In the genomic region with DNA sequence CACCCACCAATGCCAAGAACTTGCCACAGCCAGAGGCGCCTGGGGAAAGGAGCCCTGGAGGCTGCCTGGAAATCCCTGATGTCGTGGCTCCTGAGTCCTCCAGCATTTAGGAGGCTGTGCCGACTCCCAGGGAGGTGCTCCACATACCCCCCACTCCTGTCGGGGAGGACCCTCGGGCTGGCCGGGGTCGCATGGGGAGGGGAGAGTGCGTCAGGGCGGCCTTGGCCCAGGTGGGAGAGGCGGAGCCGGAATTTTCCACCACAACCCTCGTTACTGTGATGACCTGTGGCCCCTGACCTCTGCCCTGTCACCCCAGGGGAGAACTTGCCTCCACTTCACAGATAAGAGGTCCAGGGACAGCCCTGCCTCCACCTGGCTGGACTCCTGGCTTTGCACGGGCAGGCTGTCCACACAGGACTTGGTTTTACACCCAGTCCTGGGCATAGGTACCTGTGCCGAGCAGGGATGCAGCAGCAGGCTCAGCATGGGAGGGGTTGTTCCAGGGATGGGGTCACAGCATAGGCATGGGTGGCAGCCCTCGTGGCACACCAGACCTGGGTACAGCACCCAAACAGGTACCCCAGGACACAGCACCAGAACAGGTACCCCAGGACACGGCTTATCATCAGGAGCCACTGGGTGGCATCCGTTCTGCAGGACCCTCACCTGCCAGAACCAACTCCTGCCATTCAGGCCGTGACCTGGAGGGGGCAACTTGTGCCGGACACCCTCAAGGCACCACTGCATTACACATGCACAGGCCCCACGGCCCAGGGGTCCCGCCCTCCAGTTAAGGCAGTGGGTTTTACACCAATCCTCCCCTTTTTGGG, we compare ENCODE assay signal across 1 cellular context.
TF ChIP-seq lines count a peak whose summit lies in the region.

No MANE protein-coding gene starts in this region.

TF ChIP-seq in GM23338, 12 proteins besides CTCF, POLR2A, EP300 and RAD21 (continued from another document):
- TF ChIP-seq ZNF462 (CRISPR knock-in tag; IDR thresholded peaks at IDR 0.05), result no peak
